21 cellular contexts compared by ENCODE assay signal in genomic region chr11:69647349-69647748, GRCh38. TPM values are rescaled to one million over a fixed set of nuclear protein-coding genes. Genes with fewer than 3 reads are reported as not detected.
A peak's percentile ranks its signal among the peaks of the same experiment; 100 is the strongest.
DNase-seq lines count a peak whose midpoint lies in the region; ATAC-seq and TF ChIP-seq lines count a peak whose summit lies in the region.
"Had no signal": no experiment of that assay in that cellular context is flagged by ENCODE, and none has a peak within 500 bp of the region (broad histone marks: within the 10 kb centered on the region; RNA-seq: fewer than 3 reads in every experiment).

No MANE protein-coding gene starts in this region.

- peaks cover 28 to 44% (median 38%) of the 10 kb centered on the region in 4 donors for H3K4me1 ChIP-seq in esophagus muscularis mucosa

- peak overlapping the region; percentile 25 for H3K27ac Mint-ChIP-seq in stimulated activated memory B cell treated with anti-CD40 and anti-IgM and Interleukin-4, amounts not matched to agents 10 μg/mL and 1 μg/mL and 100 μg/mL, for 72 hours

- no peaks in the 10 kb centered on the region for H3K27me3 ChIP-seq in esophagus muscularis mucosa
- H3K27me3 ChIP-seq: ascending aorta had no signal

- WGBS in esophagus muscularis mucosa, result 84% methylated on average over 14 of the region's 14 CpGs

- peaks cover 8 to 84% (median 54%) of the 10 kb centered on the region in 4 donors for H3K36me3 ChIP-seq in esophagus muscularis mucosa
- H3K36me3 ChIP-seq: HAP-1 had no signal

- no peak for TF ChIP-seq POLR2A in esophagus muscularis mucosa (IDR thresholded peaks at IDR 0.05; ENCODE audit: low read depth)

- CTCF ChIA-PET in RWPE1 (lab: Yijun Ruan, JAX), result interaction anchor here (5.1 kb wide), 1 partner anchor 546 kb away, joined by 69 read pairs; no protein-coding TSS in a partner anchor

- DNase-seq in cardiac septum (ENCODE audit: low spot score), result peak; percentile 72
- no peak for DNase-seq in Right ventricle myocardium inferior (ENCODE audit: missing footprints)
- DNase-seq in RWPE1 (ENCODE audit: low spot score), result no peak
- DNase-seq in esophagus muscularis mucosa (ENCODE audit: extremely low spot score), result no peak
- no peak for DNase-seq in HUDEP-2 (lab: John Stamatoyannopoulos, UW; ENCODE audit: unreplicated experiment in 76 of 76)
- DNase-seq in RKO (ENCODE audit: low spot score), result no peak
- DNase-seq: activated CD4-positive, alpha-beta T cell treated with anti-CD3 and anti-CD28 coated beads, Interleukin-2, amount 50 U/mL, for 1 hour; activated naive CD4-positive, alpha-beta T cell; CD8-positive, alpha-beta T cell; foreskin fibroblast; hypothalamus; NCI-H1092 treated with DMSO at 0.1 percent for 48 hours; NCI-H524; stimulated activated naive B cell treated with anti-CD40 and anti-IgM and Interleukin-4, amounts not matched to agents 10 μg/mL and 1 μg/mL and 100 μg/mL, for 72 hours had no signal

- no peak overlapping the region for H3K4me3 Mint-ChIP-seq in stimulated activated memory B cell treated with anti-CD40 and anti-IgM and Interleukin-4, amounts not matched to agents 10 μg/mL and 1 μg/mL and 100 μg/mL, for 72 hours
- H3K4me3 Mint-ChIP-seq: CD8-positive, alpha-beta T cell; stimulated activated naive B cell treated with anti-CD40 and anti-IgM and Interleukin-4, amounts not matched to agents 10 μg/mL and 1 μg/mL and 100 μg/mL, for 72 hours had no signal

- H3K9me3 ChIP-seq in esophagus muscularis mucosa, result no peaks in the 10 kb centered on the region
- H3K9me3 ChIP-seq: ascending aorta, HAP-1 had no signal

- no peak overlapping the region for H3K4me3 ChIP-seq in esophagus muscularis mucosa
- H3K4me3 ChIP-seq: ascending aorta, HAP-1 had no signal

- TF ChIP-seq CTCF in RWPE1 (conservative IDR thresholded peaks at IDR 0.05; ENCODE audit: low read depth) (no peak), esophagus muscularis mucosa (IDR thresholded peaks at IDR 0.05) (no peak)

- no peak for TF ChIP-seq EP300 in esophagus muscularis mucosa (IDR thresholded peaks at IDR 0.05)

- POLR2A ChIA-PET in RWPE1 (lab: Yijun Ruan, JAX; ENCODE audit: low non-redundant PET), result no interaction called here

- H3K36me3 Mint-ChIP-seq in stimulated activated memory B cell treated with anti-CD40 and anti-IgM and Interleukin-4, amounts not matched to agents 10 μg/mL and 1 μg/mL and 100 μg/mL, for 72 hours, result peaks cover 4% of the 10 kb centered on the region

- no peaks in the 10 kb centered on the region for H3K27me3 Mint-ChIP-seq in stimulated activated memory B cell treated with anti-CD40 and anti-IgM and Interleukin-4, amounts not matched to agents 10 μg/mL and 1 μg/mL and 100 μg/mL, for 72 hours
- H3K27me3 Mint-ChIP-seq: stimulated activated naive B cell treated with anti-CD40 and anti-IgM and Interleukin-4, amounts not matched to agents 10 μg/mL and 1 μg/mL and 100 μg/mL, for 72 hours had no signal

- intact Hi-C loops in cardiac septum (cut with DNase I), result loop anchor here (10.0 kb wide), 1 partner anchor 743 kb away; the partner anchor contains the start of genes IGHMBP2 and MRPL21
- intact Hi-C loops in Right ventricle myocardium inferior (cut with DNase I), result no loop called here
- intact Hi-C loops in esophagus muscularis mucosa (cut with DNase I), result no loop called here

- H3K9me3 Mint-ChIP-seq in stimulated activated memory B cell treated with anti-CD40 and anti-IgM and Interleukin-4, amounts not matched to agents 10 μg/mL and 1 μg/mL and 100 μg/mL, for 72 hours, result no peaks in the 10 kb centered on the region
- H3K9me3 Mint-ChIP-seq: CD8-positive, alpha-beta T cell; stimulated activated naive B cell treated with anti-CD40 and anti-IgM and Interleukin-4, amounts not matched to agents 10 μg/mL and 1 μg/mL and 100 μg/mL, for 72 hours had no signal

- H3K27ac ChIP-seq in RWPE1 (peak overlapping the region; percentile 87), esophagus muscularis mucosa (replicated peaks in 1 of 4) (peak overlapping the region in 3 of 4 donors; percentile 32 to 94 (median 92))
- H3K27ac ChIP-seq: KMS-11 had no signal

- peaks cover 21% of the 10 kb centered on the region for H3K4me1 Mint-ChIP-seq in stimulated activated memory B cell treated with anti-CD40 and anti-IgM and Interleukin-4, amounts not matched to agents 10 μg/mL and 1 μg/mL and 100 μg/mL, for 72 hours

- ATAC-seq in Right ventricle myocardium inferior, result no peak
- no peak for ATAC-seq in stimulated activated memory B cell treated with anti-CD40 and anti-IgM and Interleukin-4, amounts not matched to agents 10 μg/mL and 1 μg/mL and 100 μg/mL, for 72 hours
- no peak for ATAC-seq in GM19023 (IDR thresholded peaks at IDR 0.05; ENCODE audit: unreplicated experiment)
- ATAC-seq: CD8-positive, alpha-beta T cell had no signal

RNA-seq across cellular contexts. Expression of gene CCND1, which starts 6.4 kb away (rescaled TPM):
- 258 TPM for total RNA-seq in cardiac septum
- 145 TPM for total RNA-seq in Right ventricle myocardium inferior
- total RNA-seq in esophagus muscularis mucosa, result 10 to 100 TPM; 54.4 to 92.7 (median 62.0) TPM

RNA-seq across cellular contexts. Expression of gene LTO1, which starts 27.8 kb away (rescaled TPM):
- 11.8 TPM for total RNA-seq in cardiac septum
- total RNA-seq in Right ventricle myocardium inferior, result 9.2 TPM
- total RNA-seq in esophagus muscularis mucosa, result 10 to 100 TPM; 12.2 to 18.6 (median 14.1) TPM

RNA-seq across cellular contexts. Expression of gene FGF19, which starts 56.5 kb away (rescaled TPM):
- total RNA-seq in cardiac septum, result not detected
- total RNA-seq in Right ventricle myocardium inferior, result not detected
- total RNA-seq in esophagus muscularis mucosa, result not detected
- total RNA-seq: ascending aorta; CD8-positive, alpha-beta T cell; Daoy; kidney epithelial cell had no signal
